Comparison of ENCODE assay signal across 8 cellular contexts in genomic region chr12:106303202-106303820, GRCh38. TPM values are rescaled to one million over a fixed set of nuclear protein-coding genes. Genes with fewer than 3 reads are reported as not detected.
DNase-seq lines count a peak whose midpoint lies in the region; ATAC-seq and TF ChIP-seq lines count a peak whose summit lies in the region.

No MANE protein-coding gene starts in this region.

- TF ChIP-seq CTCF in lung (IDR thresholded peaks at IDR 0.05; ENCODE audit: control extremely low read depth, extremely low read depth), result no peak

- H3K27ac ChIP-seq in ectodermal cell (ENCODE audit: insufficient read depth, low read depth, low read length, poor library complexity, severe bottlenecking), result peak overlapping the region; percentile 98
- peak overlapping the region; percentile 90 to 98 for H3K27ac ChIP-seq in lung (ENCODE audit: low read depth in 1 of 2, low read length in 1 of 2)

- DNase-seq in DMS153 treated with DMSO at 0.1 percent for 48 hours (lab: John Stamatoyannopoulos, UW; ENCODE audit: unreplicated experiment) (peak; percentile 76), NCI-H82 (lab: John Stamatoyannopoulos, UW) (peak; percentile 96), lung (ENCODE audit: low spot score) (peak; percentile 85)
- DNase-seq in activated CD8-positive, alpha-beta memory T cell treated with anti-CD3 and anti-CD28 coated beads for 1 hour (ENCODE audit: extremely low read depth in 1 of 2, low read depth in 1 of 2), result peak; percentile 75 to 86
- DNase-seq in stimulated activated CD4-positive, alpha-beta T cell treated with anti-CD3 and anti-CD28 coated beads, TNF-alpha, amount 100 ng/mL, for 24 hours (ENCODE audit: low read depth in 3 of 3), result peak; percentile 55 to 72 (median 65)

- H3K4me3 ChIP-seq in ectodermal cell (ENCODE audit: insufficient read depth, low read depth, low read length), result peak overlapping the region; percentile 92
- H3K4me3 ChIP-seq in lung, result peak overlapping the region; percentile 62

- no peaks in the 10 kb centered on the region for H3K36me3 ChIP-seq in ectodermal cell (ENCODE audit: control insufficient read depth, insufficient read depth, low read length)
- H3K36me3 ChIP-seq in lung (ENCODE audit: control insufficient read depth in 2 of 2, insufficient read depth in 2 of 2, low read length in 2 of 2), result no peaks in the 10 kb centered on the region

- 8% methylated on average over 27 of the region's 28 CpGs for WGBS in ectodermal cell, 2 experiments
- 2 to 3% methylated on average over 26 to 28 of the region's 28 CpGs for WGBS in lung, 2 donors

- no peaks in the 10 kb centered on the region for H3K9me3 ChIP-seq in ectodermal cell (ENCODE audit: control insufficient read depth, low read length)
- no peaks in the 10 kb centered on the region for H3K9me3 ChIP-seq in lung (ENCODE audit: control insufficient read depth in 2 of 2, insufficient read depth in 1 of 2, low read length in 1 of 2)

- ATAC-seq in HG02642 (IDR thresholded peaks at IDR 0.05; ENCODE audit: poor library complexity, unreplicated experiment) (peak; percentile 23), lung (ENCODE audit: insufficient read depth, low FRiP score) (peak; percentile 66), GM18511 (IDR thresholded peaks at IDR 0.05; ENCODE audit: unreplicated experiment) (no peak)

- H3K27me3 ChIP-seq in ectodermal cell (ENCODE audit: control insufficient read depth, insufficient read depth, low read length, poor library complexity, severe bottlenecking) (peaks cover 4% of the 10 kb centered on the region), lung (ENCODE audit: control insufficient read depth, insufficient read depth) (no peaks in the 10 kb centered on the region)

- H3K4me1 ChIP-seq in ectodermal cell (ENCODE audit: control insufficient read depth, insufficient read depth, low read length) (peaks cover 10% of the 10 kb centered on the region), lung (ENCODE audit: control insufficient read depth in 2 of 2, insufficient read depth in 2 of 2, low read length in 2 of 2) (peaks cover 5 to 24% of the 10 kb centered on the region in 2 donors)

RNA-seq across cellular contexts. Expression of gene TCP11L2, which starts 0.8 kb away (rescaled TPM):
- polyA plus RNA-seq in ectodermal cell (2013, experiment 1 of 4), result 10.6 TPM
- polyA plus RNA-seq in ectodermal cell (2013, experiment 2 of 4), result 9.5 TPM
- 5.9 TPM for polyA plus RNA-seq in ectodermal cell (2013, experiment 3 of 4)
- 7.9 TPM for polyA plus RNA-seq in ectodermal cell (2013, experiment 4 of 4)
- total RNA-seq in lung, result 10 to 100 TPM; 42.5 to 78.5 TPM
- 1 to 10 TPM; 4.9 to 7.1 TPM for polyA plus RNA-seq in lung

RNA-seq across cellular contexts. Expression of gene POLR3B, which starts 54.2 kb away (rescaled TPM):
- polyA plus RNA-seq in ectodermal cell (2013, experiment 1 of 4), result 21.8 TPM
- polyA plus RNA-seq in ectodermal cell (2013, experiment 2 of 4), result 25.8 TPM
- 13.8 TPM for polyA plus RNA-seq in ectodermal cell (2013, experiment 3 of 4)
- polyA plus RNA-seq in ectodermal cell (2013, experiment 4 of 4), result 16.3 TPM
- 10 to 100 TPM; 11.4 to 13.5 TPM for total RNA-seq in lung
- polyA plus RNA-seq in lung, result 1 to 10 TPM; 3.6 to 6.6 TPM

RNA-seq across cellular contexts. Expression of gene CKAP4, which starts 55.5 kb away (rescaled TPM):
- polyA plus RNA-seq in ectodermal cell (2013, experiment 1 of 4), result 186 TPM
- polyA plus RNA-seq in ectodermal cell (2013, experiment 2 of 4), result 186 TPM
- polyA plus RNA-seq in ectodermal cell (2013, experiment 3 of 4), result 150 TPM
- 162 TPM for polyA plus RNA-seq in ectodermal cell (2013, experiment 4 of 4)
- 10 to 100 TPM; 48.3 to 82.6 TPM for total RNA-seq in lung
- 10 to 100 TPM; 15.3 to 82.1 TPM for polyA plus RNA-seq in lung
